ENCODE assay signal across 8 cellular contexts in genomic region chr7:43583424-43584199, GRCh38. TPM values are rescaled to one million over a fixed set of nuclear protein-coding genes. Genes with fewer than 3 reads are reported as not detected.
A peak's percentile ranks its signal among the peaks of the same experiment; 100 is the strongest.
DNase-seq lines count a peak whose midpoint lies in the region; ATAC-seq lines count a peak whose summit lies in the region.

No MANE protein-coding gene starts in this region.

- H3K4me1 Mint-ChIP-seq in activated CD4-positive, alpha-beta memory T cell treated with anti-CD3 and anti-CD28 coated beads for 36 hours (ENCODE audit: low read depth): peaks cover 26% of the 10 kb centered on the region
- peaks cover 17 to 38% of the 10 kb centered on the region in 2 donors for H3K4me1 Mint-ChIP-seq in effector memory CD8-positive, alpha-beta T cell (ENCODE audit: low read depth in 2 of 2)

- POLR2A ChIA-PET in activated CD4-positive, alpha-beta memory T cell treated with anti-CD3 and anti-CD28 coated beads for 36 hours (lab: Charles Lee): interaction anchor here (0.5 to 7.4 kb wide), 19 partner anchors 8 to 652 kb away, joined by 3 to 90 read pairs (median 5); partner anchors contain the start of genes BLVRA, COA1, MRPL32 and PSMA2

- H3K36me3 Mint-ChIP-seq in activated CD4-positive, alpha-beta memory T cell treated with anti-CD3 and anti-CD28 coated beads for 36 hours: peaks cover 11% of the 10 kb centered on the region
- H3K36me3 Mint-ChIP-seq in effector memory CD8-positive, alpha-beta T cell (ENCODE audit: insufficient read depth): peaks cover 62% of the 10 kb centered on the region

- H3K27ac Mint-ChIP-seq in activated CD4-positive, alpha-beta memory T cell treated with anti-CD3 and anti-CD28 coated beads for 36 hours: peak overlapping the region; percentile 98
- H3K27ac Mint-ChIP-seq in effector memory CD8-positive, alpha-beta T cell: peak overlapping the region; percentile 98 to 99

- ATAC-seq in HG02943 (IDR thresholded peaks at IDR 0.05; ENCODE audit: low read depth, unreplicated experiment): peak; percentile 21
- ATAC-seq in effector memory CD8-positive, alpha-beta T cell (replicated peaks): peak; percentile 30

- CTCF ChIA-PET in activated CD4-positive, alpha-beta memory T cell treated with anti-CD3 and anti-CD28 coated beads for 36 hours (lab: Charles Lee): interaction anchor here (0.6 to 10.8 kb wide), 62 partner anchors 8 to 652 kb away, joined by 3 to 548 read pairs (median 9); partner anchors contain the start of genes BLVRA, COA1, MRPL32 and MRPS24

- DNase-seq in NCI-H82 (lab: John Stamatoyannopoulos, UW) (peak; percentile 65), NCI-H82 treated with DMSO at 0.1 percent for 48 hours (lab: John Stamatoyannopoulos, UW; ENCODE audit: unreplicated experiment) (no peak), NCI-H226 (peak; percentile 55), mesenteric fat pad (ENCODE audit: low spot score) (peak; percentile 92)
- peak; percentile 72 for DNase-seq in activated CD4-positive, alpha-beta memory T cell treated with anti-CD3 and anti-CD28 coated beads for 36 hours
- peak; percentile 60 to 73 (median 67) for DNase-seq in effector memory CD8-positive, alpha-beta T cell
- DNase-seq in stimulated activated CD8-positive, alpha-beta memory T cell treated with anti-CD3 and anti-CD28 coated beads, Interleukin-15, amount 100 ng/mL, for 24 hours (ENCODE audit: low read depth): peak; percentile 33

- intact Hi-C loops in activated CD4-positive, alpha-beta memory T cell treated with anti-CD3 and anti-CD28 coated beads for 36 hours (cut with micrococcal nuclease): loop anchor here (1.0 to 10.0 kb wide), 2 partner anchors 146 to 649 kb away; partner anchors contain the start of genes COA1, MRPL32 and PSMA2

- H3K9me3 Mint-ChIP-seq in activated CD4-positive, alpha-beta memory T cell treated with anti-CD3 and anti-CD28 coated beads for 36 hours: no peaks in the 10 kb centered on the region
- H3K9me3 Mint-ChIP-seq in effector memory CD8-positive, alpha-beta T cell: no peaks in the 10 kb centered on the region

- H3K27me3 Mint-ChIP-seq in activated CD4-positive, alpha-beta memory T cell treated with anti-CD3 and anti-CD28 coated beads for 36 hours: peaks cover 5% of the 10 kb centered on the region
- peaks cover 0 to 11% of the 10 kb centered on the region in 2 donors for H3K27me3 Mint-ChIP-seq in effector memory CD8-positive, alpha-beta T cell

- H3K4me3 Mint-ChIP-seq in activated CD4-positive, alpha-beta memory T cell treated with anti-CD3 and anti-CD28 coated beads for 36 hours: peak overlapping the region; percentile 95
- H3K4me3 Mint-ChIP-seq in effector memory CD8-positive, alpha-beta T cell: peak overlapping the region; percentile 92 to 96

RNA-seq across cellular contexts. Expression of gene STK17A, which starts 0.7 kb away (rescaled TPM):
- total RNA-seq in activated CD4-positive, alpha-beta memory T cell treated with anti-CD3 and anti-CD28 coated beads for 36 hours: 10 to 100 TPM; 58.2 to 62.6 TPM
- 29.4 TPM for total RNA-seq in mesenteric fat pad
